Comparison of ENCODE assay signal across 30 cellular contexts in the genomic region with DNA sequence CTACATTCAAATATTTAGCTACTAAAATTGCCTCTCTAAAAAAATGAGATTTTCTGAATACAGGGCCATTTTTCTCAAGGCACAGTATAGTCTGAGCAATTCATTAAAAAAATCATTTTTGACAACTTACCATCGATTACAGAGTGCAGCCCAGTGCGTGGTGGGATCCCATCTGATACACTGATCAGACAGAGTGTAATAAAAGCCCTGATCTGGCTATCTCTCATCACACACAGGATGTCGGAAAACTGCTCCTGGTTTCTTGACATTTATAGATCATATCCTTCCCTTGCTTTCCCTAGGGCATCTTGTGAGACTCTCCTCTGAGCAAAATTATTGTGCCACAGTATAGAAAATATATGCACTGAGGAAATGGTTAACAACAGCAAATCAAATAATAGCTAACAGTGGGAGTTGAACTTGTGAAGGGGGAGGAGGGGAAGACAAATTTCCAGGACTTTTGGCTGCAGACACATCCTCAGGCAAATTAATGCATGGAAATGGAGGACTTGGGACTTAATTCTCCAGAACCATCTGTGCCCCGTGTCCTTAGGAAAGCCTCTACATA. TPM values are rescaled to one million over a fixed set of nuclear protein-coding genes. Genes with fewer than 3 reads are reported as not detected.
"Had no signal": no experiment of that assay in that cellular context is flagged by ENCODE, and none has a peak within 500 bp of the region (broad histone marks: within the 10 kb centered on the region; RNA-seq: fewer than 3 reads in every experiment).

No MANE protein-coding gene starts in this region.

- H3K27me3 ChIP-seq: body of pancreas, brain microvascular endothelial cell, breast epithelium had no signal

- H3K36me3 ChIP-seq: brain microvascular endothelial cell, breast epithelium had no signal

- H3K4me1 ChIP-seq: body of pancreas, breast epithelium had no signal

- H3K27ac ChIP-seq: body of pancreas, brain microvascular endothelial cell, breast epithelium, coronary artery, VCaP had no signal

- H3K9me3 ChIP-seq: body of pancreas, breast epithelium had no signal

- DNase-seq: activated CD4-positive, alpha-beta memory T cell treated with anti-CD3 and anti-CD28 coated beads, Interleukin-2, amount 10 ng/mL, durations not matched to agents 7 days and 5 days; activated CD4-positive, alpha-beta T cell treated with anti-CD3 and anti-CD28 coated beads for 1 hour; activated CD4-positive, alpha-beta T cell treated with anti-CD3 and anti-CD28 coated beads for 36 hours; activated CD4-positive, alpha-beta T cell treated with anti-CD3 and anti-CD28 coated beads for 48 hours; activated CD4-positive, alpha-beta T cell treated with anti-CD3 and anti-CD28 coated beads, Interleukin-2, amount 10 ng/mL, durations not matched to agents 7 days and 5 days; activated CD4-positive, alpha-beta T cell treated with anti-CD3 and anti-CD28 coated beads, Interleukin-2, amount 50 U/mL, for 48 hours; activated CD4-positive, CD25-positive, alpha-beta regulatory T cell; activated CD8-positive, alpha-beta memory T cell treated with anti-CD3 and anti-CD28 coated beads for 24 hours; activated CD8-positive, alpha-beta memory T cell treated with anti-CD3 and anti-CD28 coated beads, Interleukin-2, amount 10 ng/mL, durations not matched to agents 7 days and 5 days; activated CD8-positive, alpha-beta memory T cell treated with anti-CD3 and anti-CD28 coated beads, Interleukin-2, amount 50 U/mL, for 48 hours; activated CD8-positive, alpha-beta T cell treated with anti-CD3 and anti-CD28 coated beads, Interleukin-2, amount 10 ng/mL, durations not matched to agents 7 days and 5 days; activated effector memory CD4-positive, alpha-beta T cell treated with Interleukin-2 at 50 U/mL for 16 hours; activated gamma-delta T cell; activated naive CD4-positive, alpha-beta T cell treated with anti-CD3 and anti-CD28 coated beads, Interleukin-2, amount 10 ng/mL, durations not matched to agents 7 days and 5 days; activated naive CD4-positive, alpha-beta T cell treated with Interleukin-2 at 50 U/mL for 16 hours; activated naive CD8-positive, alpha-beta T cell treated with anti-CD3 and anti-CD28 coated beads, Interleukin-2, amount 10 ng/mL, durations not matched to agents 7 days and 5 days; activated naive CD8-positive, alpha-beta T cell treated with anti-CD3 and anti-CD28 coated beads, Interleukin-2, amount 50 U/mL, for 24 hours; activated T-cell treated with anti-CD3 and anti-CD28 coated beads, Interleukin-2, amount 50 U/mL, for 24 hours; activated T-cell treated with anti-CD3 and anti-CD28 coated beads, Interleukin-2, amount 50 U/mL, for 48 hours; aorta; body of pancreas; brain microvascular endothelial cell; central memory CD4-positive, alpha-beta T cell; T-helper 2 cell; T-helper 9 cell had no signal

- ATAC-seq: activated CD4-positive, alpha-beta T cell treated with anti-CD3 and anti-CD28 coated beads for 36 hours; activated CD4-positive, CD25-positive, alpha-beta regulatory T cell treated with anti-CD3 and anti-CD28 coated beads, Interleukin-2, amount 50 U/mL, for 24 hours; activated CD8-positive, alpha-beta memory T cell treated with anti-CD3 and anti-CD28 coated beads, Interleukin-2, amount 10 ng/mL, durations not matched to agents 7 days and 5 days; activated CD8-positive, alpha-beta T cell treated with anti-CD3 and anti-CD28 coated beads, Interleukin-2, amount 10 ng/mL, durations not matched to agents 7 days and 5 days; activated naive CD8-positive, alpha-beta T cell treated with anti-CD3 and anti-CD28 coated beads, Interleukin-2, amount 50 U/mL, for 24 hours; body of pancreas; WTC11 had no signal

- H3K4me3 ChIP-seq: body of pancreas, breast epithelium, coronary artery had no signal

RNA-seq across cellular contexts. Expression of gene CNMD, which starts 28.4 kb away (rescaled TPM):
- polyA plus RNA-seq: aorta had no signal
